ENCODE assay signal across 8 cellular contexts in the genomic region with DNA sequence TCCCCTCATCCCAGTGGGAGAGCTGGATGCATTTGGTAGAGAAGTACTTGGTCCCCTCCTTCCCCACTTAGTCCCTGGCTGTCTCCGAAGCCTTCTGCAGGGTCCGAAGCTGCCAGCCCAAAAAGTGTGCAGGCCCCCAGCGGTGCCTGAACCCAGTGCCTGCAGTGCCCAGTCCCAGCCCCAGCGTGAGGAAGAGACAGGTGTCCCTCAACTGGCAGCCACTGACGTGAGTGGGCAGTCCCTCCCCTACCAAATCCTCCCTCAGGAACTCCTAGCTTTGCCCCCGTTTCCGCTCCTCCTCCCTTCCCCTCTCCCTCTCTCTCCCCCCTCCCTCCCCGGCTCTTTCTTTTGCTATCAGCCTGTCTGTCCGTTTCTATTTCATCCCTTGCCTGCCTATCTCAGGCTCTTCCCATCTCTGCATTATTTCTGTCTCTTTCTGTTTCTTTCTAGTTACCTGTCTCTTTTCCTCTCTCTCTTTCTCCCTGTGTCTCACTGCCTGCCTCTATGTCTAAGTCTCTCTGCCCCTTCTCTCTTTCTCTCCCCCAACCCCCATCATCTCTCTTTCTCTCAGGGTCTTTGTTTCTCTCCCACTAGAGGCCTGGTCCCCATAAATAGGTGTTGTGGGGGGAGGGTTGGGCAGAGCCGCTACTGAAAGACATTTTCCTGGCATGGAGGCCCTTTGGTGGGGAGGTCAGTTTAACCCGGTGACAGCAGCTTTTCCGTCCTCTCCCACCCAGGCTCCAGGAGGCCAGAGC. TPM values are rescaled to one million over a fixed set of nuclear protein-coding genes. Genes with fewer than 3 reads are reported as not detected.
DNase-seq lines count a peak whose midpoint lies in the region; ATAC-seq and TF ChIP-seq lines count a peak whose summit lies in the region.

No MANE protein-coding gene starts in this region.

- H3K4me3 Mint-ChIP-seq in stimulated activated naive CD8-positive, alpha-beta T cell treated with anti-CD3 and anti-CD28 coated beads, Interleukin-15, Interleukin-2, amounts not matched to agents 100 ng/mL and 50 ng/mL, for 24 hours = peak overlapping the region; percentile 61
- H3K4me3 Mint-ChIP-seq in activated T-helper 17 cell treated with anti-CD3 and anti-CD28 coated beads, Interleukin-2, amount 50 U/mL, for 72 hours = peak overlapping the region; percentile 74
- H3K4me3 Mint-ChIP-seq in memory B cell (peak overlapping the region; percentile 15), CD14-positive monocyte (peak overlapping the region in 1 of 2 donors; percentile 93)

- no peak for ATAC-seq in stimulated activated naive CD8-positive, alpha-beta T cell treated with anti-CD3 and anti-CD28 coated beads, Interleukin-15, Interleukin-2, amounts not matched to agents 100 U/mL and 50 U/mL, for 24 hours
- ATAC-seq in activated T-helper 17 cell treated with anti-CD3 and anti-CD28 coated beads, Interleukin-2, amount 50 U/mL, for 72 hours (replicated peaks) = no peak
- no peak for ATAC-seq in memory B cell (ENCODE audit: low read depth)
- no peak for ATAC-seq in aorta (ENCODE audit: low FRiP score)
- ATAC-seq in HG03571 (IDR thresholded peaks at IDR 0.05; ENCODE audit: unreplicated experiment) = no peak

- H3K9me3 ChIP-seq in aorta (ENCODE audit: control insufficient read depth, low read length) = no peaks in the 10 kb centered on the region

- peak overlapping the region; percentile 48 to 61 for H3K27ac ChIP-seq in aorta (ENCODE audit: low read depth in 1 of 2, low read length in 2 of 2)

- peaks cover 39% of the 10 kb centered on the region for H3K27me3 Mint-ChIP-seq in stimulated activated naive CD8-positive, alpha-beta T cell treated with anti-CD3 and anti-CD28 coated beads, Interleukin-15, Interleukin-2, amounts not matched to agents 100 ng/mL and 50 ng/mL, for 24 hours
- peaks cover 22% of the 10 kb centered on the region for H3K27me3 Mint-ChIP-seq in activated T-helper 17 cell treated with anti-CD3 and anti-CD28 coated beads, Interleukin-2, amount 50 U/mL, for 72 hours
- H3K27me3 Mint-ChIP-seq in memory B cell (peaks cover 15% of the 10 kb centered on the region), CD14-positive monocyte (ENCODE audit: low read depth in 3 of 3) (peaks cover 77 to 98% (median 88%) of the 10 kb centered on the region in 3 donors)

- H3K27me3 ChIP-seq in aorta (ENCODE audit: control insufficient read depth in 1 of 2, insufficient read depth in 2 of 2, low read length in 1 of 2) = no peaks in the 10 kb centered on the region

- no peaks in the 10 kb centered on the region for H3K36me3 ChIP-seq in aorta (ENCODE audit: control insufficient read depth in 1 of 2, insufficient read depth in 2 of 2, low read length in 1 of 2)

- H3K27ac Mint-ChIP-seq in stimulated activated naive CD8-positive, alpha-beta T cell treated with anti-CD3 and anti-CD28 coated beads, Interleukin-15, Interleukin-2, amounts not matched to agents 100 ng/mL and 50 ng/mL, for 24 hours = peak overlapping the region; percentile 63
- H3K27ac Mint-ChIP-seq in activated T-helper 17 cell treated with anti-CD3 and anti-CD28 coated beads, Interleukin-2, amount 50 U/mL, for 72 hours = no peak overlapping the region
- H3K27ac Mint-ChIP-seq in memory B cell (no peak overlapping the region), CD14-positive monocyte (peak overlapping the region in 1 of 7 donors; percentile 65)

- H3K36me3 Mint-ChIP-seq in stimulated activated naive CD8-positive, alpha-beta T cell treated with anti-CD3 and anti-CD28 coated beads, Interleukin-15, Interleukin-2, amounts not matched to agents 100 ng/mL and 50 ng/mL, for 24 hours (ENCODE audit: low read depth) = no peaks in the 10 kb centered on the region
- no peaks in the 10 kb centered on the region for H3K36me3 Mint-ChIP-seq in activated T-helper 17 cell treated with anti-CD3 and anti-CD28 coated beads, Interleukin-2, amount 50 U/mL, for 72 hours (ENCODE audit: low read depth)
- H3K36me3 Mint-ChIP-seq in memory B cell (no peaks in the 10 kb centered on the region), CD14-positive monocyte (peaks cover 17 to 23% of the 10 kb centered on the region in 2 donors)

- DNase-seq in stimulated activated naive CD8-positive, alpha-beta T cell treated with anti-CD3 and anti-CD28 coated beads, Interleukin-15, Interleukin-2, amounts not matched to agents 100 U/mL and 50 U/mL, for 24 hours = no peak
- peak in 1 of 2 donors; percentile 22 for DNase-seq in memory B cell (ENCODE audit: low spot score in 2 of 2)
- peak in 1 of 2 donors; percentile 50 for DNase-seq in aorta
- DNase-seq in CD14-positive monocyte (ENCODE audit: low spot score) = no peak
- DNase-seq in GOT3 (lab: John Stamatoyannopoulos, UW) = no peak

- H3K4me1 ChIP-seq in aorta (ENCODE audit: control insufficient read depth in 1 of 2, insufficient read depth in 2 of 2, low read length in 2 of 2) = no peaks in the 10 kb centered on the region

- H3K9me3 Mint-ChIP-seq in stimulated activated naive CD8-positive, alpha-beta T cell treated with anti-CD3 and anti-CD28 coated beads, Interleukin-15, Interleukin-2, amounts not matched to agents 100 ng/mL and 50 ng/mL, for 24 hours = no peaks in the 10 kb centered on the region
- H3K9me3 Mint-ChIP-seq in activated T-helper 17 cell treated with anti-CD3 and anti-CD28 coated beads, Interleukin-2, amount 50 U/mL, for 72 hours = no peaks in the 10 kb centered on the region
- peaks cover 2% of the 10 kb centered on the region for H3K9me3 Mint-ChIP-seq in memory B cell
- peaks cover 3 to 38% (median 19%) of the 10 kb centered on the region in 7 donors for H3K9me3 Mint-ChIP-seq in CD14-positive monocyte

- 2 to 6% methylated on average over 12 of the region's 12 CpGs for WGBS in aorta, 2 donors

- intact Hi-C loops in aorta (cut with DNase I) = loop anchor here (2.0 to 10.0 kb wide), 8 partner anchors 38 to 292 kb away; partner anchors contain the start of genes BLVRB (in 2 of the 2), SPTBN4 (in 2 of the 2), C19orf47 (in 1 of the 2) and PLD3 (in 1 of the 2)
- intact Hi-C loops in CD14-positive monocyte (cut with micrococcal nuclease) = loop anchor here (2.0 to 10.0 kb wide), 5 partner anchors 32 to 295 kb away; no protein-coding TSS in a partner anchor

- H3K4me3 ChIP-seq in aorta (ENCODE audit: low read length in 2 of 2) = no peak overlapping the region

- no peak for TF ChIP-seq CTCF in CD14-positive monocyte (IDR thresholded peaks at IDR 0.05)

- H3K4me1 Mint-ChIP-seq in stimulated activated naive CD8-positive, alpha-beta T cell treated with anti-CD3 and anti-CD28 coated beads, Interleukin-15, Interleukin-2, amounts not matched to agents 100 ng/mL and 50 ng/mL, for 24 hours (ENCODE audit: low read depth) = peaks cover 61% of the 10 kb centered on the region
- H3K4me1 Mint-ChIP-seq in activated T-helper 17 cell treated with anti-CD3 and anti-CD28 coated beads, Interleukin-2, amount 50 U/mL, for 72 hours = peaks cover 47% of the 10 kb centered on the region
- H3K4me1 Mint-ChIP-seq in memory B cell = peaks cover 42% of the 10 kb centered on the region
- peaks cover 56% of the 10 kb centered on the region for H3K4me1 Mint-ChIP-seq in CD14-positive monocyte

RNA-seq across cellular contexts. Expression of gene LTBP4, which starts 1.7 kb away (rescaled TPM):
- 100 to 1,000 TPM; 117 to 331 TPM for total RNA-seq in activated T-helper 17 cell treated with anti-CD3 and anti-CD28 coated beads, Interleukin-2, amount 50 U/mL, for 72 hours
- total RNA-seq in aorta = 100 to 1,000 TPM; 286 to 725 TPM
- 100 to 1,000 TPM; 140 to 768 TPM for polyA plus RNA-seq in aorta
- polyA plus RNA-seq in CD14-positive monocyte = 1 to 10 TPM; 3.8 to 8.0 TPM

RNA-seq across cellular contexts. Expression of gene SHKBP1, which starts 22.8 kb away (rescaled TPM):
- total RNA-seq in activated T-helper 17 cell treated with anti-CD3 and anti-CD28 coated beads, Interleukin-2, amount 50 U/mL, for 72 hours = 100 to 1,000 TPM; 113 to 126 TPM
- 10 to 100 TPM; 54.0 to 75.3 TPM for total RNA-seq in aorta
- polyA plus RNA-seq in aorta (100 to 1,000 TPM in 1 of 2 donors, 10 to 100 TPM in 1; 29.4 to 150 TPM), CD14-positive monocyte (100 to 1,000 TPM; 234 to 284 TPM)
